12 cellular contexts compared by ENCODE assay signal in the genomic region with DNA sequence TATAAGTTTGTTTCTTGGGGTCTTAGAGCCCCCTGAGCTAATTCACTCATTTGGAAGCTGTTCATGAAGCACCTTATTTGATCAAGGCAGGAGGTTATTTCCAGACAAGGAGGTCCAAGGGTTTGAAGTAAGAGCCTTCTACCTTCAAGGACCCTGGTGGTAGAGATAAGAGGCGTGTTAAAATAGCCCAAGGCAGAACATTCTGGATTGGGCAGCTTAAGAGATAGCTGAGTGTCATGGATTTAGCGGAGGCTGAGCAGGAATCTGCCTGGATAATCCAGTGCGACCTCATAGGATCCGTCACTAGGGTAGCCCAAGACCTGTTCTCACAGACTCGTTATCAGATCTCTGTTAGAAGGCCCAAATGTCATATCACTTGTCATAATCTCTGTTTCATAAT. TPM values are rescaled to one million over a fixed set of nuclear protein-coding genes. Genes with fewer than 3 reads are reported as not detected.
DNase-seq lines count a peak whose midpoint lies in the region; ATAC-seq and TF ChIP-seq lines count a peak whose summit lies in the region.
"Had no signal": no experiment of that assay in that cellular context is flagged by ENCODE, and none has a peak within 500 bp of the region (broad histone marks: within the 10 kb centered on the region; RNA-seq: fewer than 3 reads in every experiment).

No MANE protein-coding gene starts in this region.

- no peaks in the 10 kb centered on the region for H3K27me3 Mint-ChIP-seq in CD4-positive, CD25-positive, alpha-beta regulatory T cell
- H3K27me3 Mint-ChIP-seq in IgD-negative memory B cell: no peaks in the 10 kb centered on the region
- H3K27me3 Mint-ChIP-seq in dendritic cell treated with granulocyte-macrophage colony-stimulating factor and Interleukin-4, amounts not matched to agents 40 ng/mL and 50 ng/mL, for 4 days: no peaks in the 10 kb centered on the region

- no peak for ATAC-seq in CD4-positive, CD25-positive, alpha-beta regulatory T cell (ENCODE audit: low read depth in 2 of 2)
- ATAC-seq in GM19467 (IDR thresholded peaks at IDR 0.05; ENCODE audit: unreplicated experiment): no peak

- no peak overlapping the region for H3K27ac ChIP-seq in CD4-positive, CD25-positive, alpha-beta regulatory T cell (ENCODE audit: insufficient read depth, low read length, poor library complexity, severe bottlenecking)
- peak overlapping the region; percentile 91 to 98 (median 92) for H3K27ac ChIP-seq in sigmoid colon
- H3K27ac ChIP-seq: SJCRH30 had no signal

- H3K4me1 Mint-ChIP-seq in CD4-positive, CD25-positive, alpha-beta regulatory T cell: peaks cover 19 to 85% (median 49%) of the 10 kb centered on the region in 4 donors
- H3K4me1 Mint-ChIP-seq in IgD-negative memory B cell: peaks cover 17 to 27% (median 19%) of the 10 kb centered on the region in 3 donors
- H3K4me1 Mint-ChIP-seq in dendritic cell treated with granulocyte-macrophage colony-stimulating factor and Interleukin-4, amounts not matched to agents 40 ng/mL and 50 ng/mL, for 4 days (ENCODE audit: low read depth): peaks cover 87% of the 10 kb centered on the region

- H3K4me1 ChIP-seq in CD4-positive, CD25-positive, alpha-beta regulatory T cell (ENCODE audit: control insufficient read depth, insufficient read depth, low read length, poor library complexity, severe bottlenecking): peaks cover 59% of the 10 kb centered on the region
- H3K4me1 ChIP-seq in sigmoid colon: peaks cover 0 to 81% (median 78%) of the 10 kb centered on the region in 4 donors

- no peak for TF ChIP-seq EP300 in sigmoid colon (IDR thresholded peaks at IDR 0.05)

- intact Hi-C loops in dendritic cell treated with granulocyte-macrophage colony-stimulating factor and Interleukin-4, amounts not matched to agents 40 ng/mL and 50 ng/mL, for 4 days (cut with micrococcal nuclease): no loop called here
- intact Hi-C loops in sigmoid colon (cut with DNase I): no loop called here

- no peak overlapping the region for H3K4me3 ChIP-seq in CD4-positive, CD25-positive, alpha-beta regulatory T cell (ENCODE audit: low read depth, low read length)
- H3K4me3 ChIP-seq in sigmoid colon: no peak overlapping the region
- H3K4me3 ChIP-seq: SJCRH30 had no signal

- peak overlapping the region; percentile 75 to 86 (median 79) for H3K27ac Mint-ChIP-seq in CD4-positive, CD25-positive, alpha-beta regulatory T cell
- peak overlapping the region in 2 of 3 donors; percentile 4 to 46 for H3K27ac Mint-ChIP-seq in IgD-negative memory B cell
- H3K27ac Mint-ChIP-seq in dendritic cell treated with granulocyte-macrophage colony-stimulating factor and Interleukin-4, amounts not matched to agents 40 ng/mL and 50 ng/mL, for 4 days: peak overlapping the region; percentile 95

- no peaks in the 10 kb centered on the region for H3K9me3 ChIP-seq in CD4-positive, CD25-positive, alpha-beta regulatory T cell (ENCODE audit: control insufficient read depth in 2 of 2, low read length in 2 of 2)
- no peaks in the 10 kb centered on the region for H3K9me3 ChIP-seq in sigmoid colon
- H3K9me3 ChIP-seq: SJCRH30 had no signal

- no peak for TF ChIP-seq CTCF in sigmoid colon (IDR thresholded peaks at IDR 0.05)

- WGBS in sigmoid colon, 2 donors: 92 to 94% methylated on average over 5 of the region's 5 CpGs

- no peaks in the 10 kb centered on the region for H3K9me3 Mint-ChIP-seq in CD4-positive, CD25-positive, alpha-beta regulatory T cell
- H3K9me3 Mint-ChIP-seq in IgD-negative memory B cell: no peaks in the 10 kb centered on the region
- H3K9me3 Mint-ChIP-seq in dendritic cell treated with granulocyte-macrophage colony-stimulating factor and Interleukin-4, amounts not matched to agents 40 ng/mL and 50 ng/mL, for 4 days: no peaks in the 10 kb centered on the region

- H3K36me3 Mint-ChIP-seq in CD4-positive, CD25-positive, alpha-beta regulatory T cell: peaks cover 9% of the 10 kb centered on the region
- H3K36me3 Mint-ChIP-seq in IgD-negative memory B cell: peaks cover 2% of the 10 kb centered on the region
- H3K36me3 Mint-ChIP-seq in dendritic cell treated with granulocyte-macrophage colony-stimulating factor and Interleukin-4, amounts not matched to agents 40 ng/mL and 50 ng/mL, for 4 days (ENCODE audit: low read depth): peaks cover 45% of the 10 kb centered on the region

- H3K4me3 Mint-ChIP-seq in CD4-positive, CD25-positive, alpha-beta regulatory T cell: peak overlapping the region in 3 of 4 donors; percentile 5 to 47 (median 20)
- H3K4me3 Mint-ChIP-seq in IgD-negative memory B cell: no peak overlapping the region
- H3K4me3 Mint-ChIP-seq in dendritic cell treated with granulocyte-macrophage colony-stimulating factor and Interleukin-4, amounts not matched to agents 40 ng/mL and 50 ng/mL, for 4 days: no peak overlapping the region

- peaks cover 8% of the 10 kb centered on the region for H3K36me3 ChIP-seq in CD4-positive, CD25-positive, alpha-beta regulatory T cell (ENCODE audit: control insufficient read depth, insufficient read depth, low read length)
- H3K36me3 ChIP-seq in sigmoid colon: peaks cover 0 to 7% (median 5%) of the 10 kb centered on the region in 4 donors

- TF ChIP-seq POLR2A in sigmoid colon (IDR thresholded peaks at IDR 0.05): no peak

- DNase-seq in CD4-positive, CD25-positive, alpha-beta regulatory T cell: no peak
- DNase-seq in sigmoid colon (no peak), DMS 273 (lab: John Stamatoyannopoulos, UW; ENCODE audit: unreplicated experiment) (no peak), ecto neural progenitor cell (ENCODE audit: low spot score) (no peak)
- no peak for DNase-seq in stimulated activated naive CD4-positive, alpha-beta T cell treated with Interleukin-2 at 50 U/mL for 16 hours (lab: John Stamatoyannopoulos, UW)
- DNase-seq: activated CD4-positive, alpha-beta T cell treated with anti-CD3 and anti-CD28 coated beads, Interleukin-2, amount 50 U/mL, for 4 hours; NCI-H1092; NCI-H748 treated with DMSO at 0.1 percent for 48 hours; SJCRH30 had no signal

- no peaks in the 10 kb centered on the region for H3K27me3 ChIP-seq in CD4-positive, CD25-positive, alpha-beta regulatory T cell (ENCODE audit: control insufficient read depth, insufficient read depth, low read length)
- H3K27me3 ChIP-seq in sigmoid colon: no peaks in the 10 kb centered on the region
- H3K27me3 ChIP-seq: SJCRH30 had no signal

RNA-seq across cellular contexts. Expression of a gene that starts 28.6 kb away (rescaled TPM):
- 13.8 TPM for total RNA-seq in CD4-positive, CD25-positive, alpha-beta regulatory T cell
- 10 to 100 TPM; 11.3 to 12.0 (median 11.7) TPM for polyA plus RNA-seq in CD4-positive, CD25-positive, alpha-beta regulatory T cell
- polyA plus RNA-seq in IgD-negative memory B cell (7.4 TPM), sigmoid colon (10 to 100 TPM; 16.6 to 19.4 (median 16.8) TPM)
- total RNA-seq in sigmoid colon: 10 to 100 TPM; 10.2 to 77.2 (median 12.9) TPM

RNA-seq across cellular contexts. Expression of a gene that starts 29.5 kb away (rescaled TPM):
- 16.8 TPM for total RNA-seq in CD4-positive, CD25-positive, alpha-beta regulatory T cell
- polyA plus RNA-seq in CD4-positive, CD25-positive, alpha-beta regulatory T cell: 10 to 100 TPM in 3 of 4 donors, 1 to 10 TPM in 1; 7.8 to 14.7 (median 12.3) TPM
- polyA plus RNA-seq in IgD-negative memory B cell (12.7 TPM), sigmoid colon (10 to 100 TPM in 1 of 3 donors, 1 to 10 TPM in 2; 8.4 to 11.0 (median 8.6) TPM)
- 10 to 100 TPM in 1 of 4 donors, 1 to 10 TPM in 3; 5.5 to 10.7 (median 6.3) TPM for total RNA-seq in sigmoid colon

RNA-seq across cellular contexts. Expression of a gene that starts 30.9 kb away (rescaled TPM):
- total RNA-seq in CD4-positive, CD25-positive, alpha-beta regulatory T cell: 48.6 TPM
- 10 to 100 TPM; 33.8 to 39.1 (median 37.6) TPM for polyA plus RNA-seq in CD4-positive, CD25-positive, alpha-beta regulatory T cell
- polyA plus RNA-seq in IgD-negative memory B cell: 57.4 TPM
- 100 to 1,000 TPM in 2 of 4 donors, 10 to 100 TPM in 2; 60.0 to 119 (median 97.5) TPM for total RNA-seq in sigmoid colon
- polyA plus RNA-seq in sigmoid colon: 10 to 100 TPM; 56.5 to 82.2 (median 66.1) TPM

RNA-seq across cellular contexts. Expression of a gene that starts 52.6 kb away (rescaled TPM):
- 0.94 TPM for total RNA-seq in CD4-positive, CD25-positive, alpha-beta regulatory T cell
- not detected for polyA plus RNA-seq in CD4-positive, CD25-positive, alpha-beta regulatory T cell
- 1.5 TPM for polyA plus RNA-seq in IgD-negative memory B cell
- total RNA-seq in sigmoid colon: not detected
- polyA plus RNA-seq in sigmoid colon: 1,000 to 10,000 TPM in 1 of 3 donors, 10 to 100 TPM in 1, 1 to 10 TPM in 1; 9.6 to 1,818 (median 79.8) TPM
- total RNA-seq: SJCRH30 had no signal

Comparison
In these comparisons a context has a peak if more than half of its experiments do, and no peak if none do; other contexts are left out.
1. H3K27ac Mint-ChIP-seq: peak in every context shown above with its lines; median percentile 95 in dendritic cell treated with granulocyte-macrophage colony-stimulating factor and Interleukin-4, amounts not matched to agents 40 ng/mL and 50 ng/mL, for 4 days; 79 in CD4-positive, CD25-positive, alpha-beta regulatory T cell; 25 in IgD-negative memory B cell.
2. H3K4me3 Mint-ChIP-seq: peak in CD4-positive, CD25-positive, alpha-beta regulatory T cell (3 of 4); none in IgD-negative memory B cell (0 of 4) and dendritic cell treated with granulocyte-macrophage colony-stimulating factor and Interleukin-4, amounts not matched to agents 40 ng/mL and 50 ng/mL, for 4 days (single experiment).